ENCODE assay signal across 22 cellular contexts in the genomic region with DNA sequence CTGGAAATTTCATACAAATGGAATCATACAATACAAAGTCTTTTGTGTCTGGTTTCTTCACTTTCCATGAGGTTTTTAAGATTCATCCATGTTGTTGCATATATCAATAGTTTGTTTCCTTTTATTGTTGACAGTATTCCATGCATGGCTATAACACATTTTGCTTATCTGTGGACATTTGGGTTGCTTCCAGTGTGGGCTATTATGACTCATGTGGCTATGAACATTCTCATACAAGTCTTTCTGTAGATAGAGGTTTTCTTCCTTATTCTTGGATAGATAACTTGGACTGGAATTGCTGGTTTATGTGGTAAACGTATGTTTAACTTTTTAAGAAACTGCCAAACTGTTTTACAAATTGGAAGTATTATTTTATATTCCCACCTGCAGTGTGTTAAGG. TPM values are rescaled to one million over a fixed set of nuclear protein-coding genes. Genes with fewer than 3 reads are reported as not detected.
"Had no signal": no experiment of that assay in that cellular context is flagged by ENCODE, and none has a peak within 500 bp of the region (broad histone marks: within the 10 kb centered on the region; RNA-seq: fewer than 3 reads in every experiment).

No MANE protein-coding gene starts in this region.

- H3K4me1 ChIP-seq: foreskin keratinocyte, lower lobe of right lung, parathyroid adenoma had no signal

- DNase-seq: activated CD4-positive, alpha-beta T cell treated with anti-CD3 and anti-CD28 coated beads, Interleukin-2, amount 10 ng/mL, durations not matched to agents 24 days and 14 days; activated CD4-positive, CD25-positive, alpha-beta regulatory T cell; activated CD8-positive, alpha-beta memory T cell treated with anti-CD3 and anti-CD28 coated beads, Interleukin-2, amount 50 U/mL, for 48 hours; activated effector memory CD4-positive, alpha-beta T cell treated with Interleukin-2 at 50 U/mL for 16 hours; activated naive CD4-positive, alpha-beta T cell treated with anti-CD3 and anti-CD28 coated beads, Interleukin-2, amount 10 ng/mL, durations not matched to agents 7 days and 5 days; activated T-cell treated with anti-CD3 and anti-CD28 coated beads, Interleukin-2, amount 50 U/mL, for 48 hours; cortex of kidney; erythroblast; foreskin keratinocyte; glutamatergic neuron; hippocampal formation; lower lobe of right lung; natural killer cell; sigmoid colon; stimulated activated naive B cell treated with anti-CD40 and anti-IgM and Interleukin-4, amounts not matched to agents 10 μg/mL and 1 μg/mL and 100 μg/mL, for 72 hours; T-helper 1 cell; T-helper 9 cell had no signal

- H3K4me3 ChIP-seq: ascending aorta, lower lobe of right lung, sigmoid colon, tibial artery had no signal

- H3K27ac ChIP-seq: foreskin keratinocyte, lower lobe of right lung, parathyroid adenoma had no signal

- H3K27me3 ChIP-seq: ascending aorta, foreskin keratinocyte, sigmoid colon, tibial artery had no signal

- ATAC-seq: foreskin keratinocyte; lower lobe of right lung; natural killer cell; stimulated activated naive B cell treated with anti-CD40 and anti-IgM and Interleukin-4, amounts not matched to agents 10 μg/mL and 1 μg/mL and 100 μg/mL, for 72 hours had no signal

- H3K79me2 ChIP-seq: parathyroid adenoma had no signal

- FAIRE-seq: endometrium, keratinocyte had no signal

- H2AFZ ChIP-seq: parathyroid adenoma had no signal

- H3K9me3 ChIP-seq: ascending aorta, lower lobe of right lung, sigmoid colon, tibial artery had no signal

- H3K36me3 ChIP-seq: ascending aorta, lower lobe of right lung, sigmoid colon, tibial artery had no signal

- H3K9ac ChIP-seq: parathyroid adenoma had no signal

RNA-seq across cellular contexts. Expression of a gene that starts 30.0 kb away (rescaled TPM):
- total RNA-seq: natural killer cell had no signal

RNA-seq across cellular contexts. Expression of a gene that starts 36.9 kb away (rescaled TPM):
- total RNA-seq: activated CD4-positive, alpha-beta T cell treated with anti-CD3 and anti-CD28 coated beads, Interleukin-2, amount 10 ng/mL, durations not matched to agents 24 days and 14 days; natural killer cell had no signal
- polyA plus RNA-seq: foreskin keratinocyte, keratinocyte had no signal
